ENCODE assay signal across 17 cellular contexts in the genomic region with DNA sequence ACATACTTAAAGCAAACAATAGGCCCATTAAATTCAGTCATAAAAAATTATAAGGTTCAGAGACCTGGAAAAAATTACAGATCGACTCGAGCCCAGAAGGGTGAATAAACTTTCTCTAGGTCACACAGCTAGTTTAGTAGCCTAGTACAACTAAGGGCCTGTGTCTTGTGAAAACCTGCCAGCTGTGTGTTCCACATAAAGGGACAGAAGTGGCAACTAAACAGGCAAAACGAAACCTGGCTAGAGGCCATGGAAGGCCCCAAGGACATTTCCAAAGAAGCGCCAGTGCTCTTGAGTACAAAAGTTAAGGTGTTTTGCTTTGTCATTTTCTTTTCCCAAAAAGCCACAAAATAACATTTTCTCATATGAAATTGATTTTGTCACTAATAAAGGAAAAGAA.
DNase-seq lines count a peak whose midpoint lies in the region; ATAC-seq lines count a peak whose summit lies in the region.
"Had no signal": no experiment of that assay in that cellular context is flagged by ENCODE, and none has a peak within 500 bp of the region (broad histone marks: within the 10 kb centered on the region; RNA-seq: fewer than 3 reads in every experiment).

No MANE protein-coding gene starts in this region.

- peak overlapping the region; percentile 43 to 89 for H3K27ac Mint-ChIP-seq in natural killer cell treated with Interleukin-12 subunit alpha and Interleukin-12 subunit beta and Interleukin-15 and Interleukin-18, amount 100 ng/mL, for 72 hours
- no peak overlapping the region for H3K27ac Mint-ChIP-seq in activated T-helper 2 cell treated with anti-CD3 and anti-CD28 coated beads, Interferon-gamma antibody, Interleukin-2, Interleukin-4, amounts not matched to agents 10 μg/mL and 5 μg/mL and 100 μg/mL, durations not matched to agents 14 hours and 24 hours and 36 hours

- H3K9me3 Mint-ChIP-seq in natural killer cell treated with Interleukin-12 subunit alpha and Interleukin-12 subunit beta and Interleukin-15 and Interleukin-18, amount 100 ng/mL, for 72 hours, result no peaks in the 10 kb centered on the region
- no peaks in the 10 kb centered on the region for H3K9me3 Mint-ChIP-seq in activated T-helper 2 cell treated with anti-CD3 and anti-CD28 coated beads, Interferon-gamma antibody, Interleukin-2, Interleukin-4, amounts not matched to agents 10 μg/mL and 5 μg/mL and 100 μg/mL, durations not matched to agents 14 hours and 24 hours and 36 hours

- H3K9ac ChIP-seq in adipocyte (ENCODE audit: low read length), result peak overlapping the region; percentile 46

- peaks cover 24 to 30% of the 10 kb centered on the region in 2 donors for H3K4me1 Mint-ChIP-seq in natural killer cell treated with Interleukin-12 subunit alpha and Interleukin-12 subunit beta and Interleukin-15 and Interleukin-18, amount 100 ng/mL, for 72 hours (ENCODE audit: low read depth in 2 of 2)
- H3K4me1 Mint-ChIP-seq in activated T-helper 2 cell treated with anti-CD3 and anti-CD28 coated beads, Interferon-gamma antibody, Interleukin-2, Interleukin-4, amounts not matched to agents 10 μg/mL and 5 μg/mL and 100 μg/mL, durations not matched to agents 14 hours and 24 hours and 36 hours (ENCODE audit: low read depth), result no peaks in the 10 kb centered on the region

- H3K27me3 Mint-ChIP-seq in natural killer cell treated with Interleukin-12 subunit alpha and Interleukin-12 subunit beta and Interleukin-15 and Interleukin-18, amount 100 ng/mL, for 72 hours, result no peaks in the 10 kb centered on the region
- no peaks in the 10 kb centered on the region for H3K27me3 Mint-ChIP-seq in activated T-helper 2 cell treated with anti-CD3 and anti-CD28 coated beads, Interferon-gamma antibody, Interleukin-2, Interleukin-4, amounts not matched to agents 10 μg/mL and 5 μg/mL and 100 μg/mL, durations not matched to agents 14 hours and 24 hours and 36 hours (ENCODE audit: low read depth)

- no peaks in the 10 kb centered on the region for H3K9me3 ChIP-seq in adipocyte (ENCODE audit: control insufficient read depth, low read length)
- H3K9me3 ChIP-seq: A549, HAP-1 had no signal

- H3K36me3 Mint-ChIP-seq in natural killer cell treated with Interleukin-12 subunit alpha and Interleukin-12 subunit beta and Interleukin-15 and Interleukin-18, amount 100 ng/mL, for 72 hours, result no peaks in the 10 kb centered on the region
- no peaks in the 10 kb centered on the region for H3K36me3 Mint-ChIP-seq in activated T-helper 2 cell treated with anti-CD3 and anti-CD28 coated beads, Interferon-gamma antibody, Interleukin-2, Interleukin-4, amounts not matched to agents 10 μg/mL and 5 μg/mL and 100 μg/mL, durations not matched to agents 14 hours and 24 hours and 36 hours (ENCODE audit: low read depth)

- peaks cover 23% of the 10 kb centered on the region for H3K4me1 ChIP-seq in adipocyte (ENCODE audit: control insufficient read depth, insufficient read depth, low read length)
- H3K4me1 ChIP-seq: A549, HAP-1 had no signal

- H3K4me3 ChIP-seq in adipocyte (ENCODE audit: low read length), result no peak overlapping the region
- H3K4me3 ChIP-seq: A549, HAP-1 had no signal

- intact Hi-C loops in activated T-helper 2 cell treated with anti-CD3 and anti-CD28 coated beads, Interferon-gamma antibody, Interleukin-2, Interleukin-4, amounts not matched to agents 10 μg/mL and 5 μg/mL and 100 μg/mL, durations not matched to agents 14 hours and 24 hours and 36 hours (cut with micrococcal nuclease), result no loop called here

- H3K36me3 ChIP-seq in adipocyte (ENCODE audit: control insufficient read depth, insufficient read depth, low read length, severe bottlenecking), result no peaks in the 10 kb centered on the region
- H3K36me3 ChIP-seq: HAP-1 had no signal

- DNase-seq in Ammon's horn (ENCODE audit: low spot score), result peak; percentile 55
- peak; percentile 89 for DNase-seq in DMS79 treated with DMSO at 0.1 percent for 48 hours (lab: John Stamatoyannopoulos, UW)
- DNase-seq in adipocyte (ENCODE audit: low read depth), result no peak
- DNase-seq in natural killer cell treated with Interleukin-12 subunit alpha and Interleukin-12 subunit beta and Interleukin-15 and Interleukin-18, amount 100 ng/mL, for 72 hours (ENCODE audit: low spot score), result no peak
- DNase-seq in T-helper 1 cell, result no peak
- no peak for DNase-seq in activated T-helper 2 cell treated with anti-CD3 and anti-CD28 coated beads, Interferon-gamma antibody, Interleukin-2, Interleukin-4, amounts not matched to agents 10 μg/mL and 5 μg/mL and 100 μg/mL, durations not matched to agents 14 hours and 24 hours and 36 hours (ENCODE audit: low spot score)
- DNase-seq: NCI-H1105 treated with DMSO at 0.1 percent for 48 hours, NCI-H1694, NCI-H2107, NCI-H2227 treated with DMSO at 0.1 percent for 48 hours, NCI-H510A treated with DMSO at 0.1 percent for 48 hours, NCI-H774, OCI-M1, SHP77 treated with DMSO at 0.1 percent for 48 hours had no signal

- ATAC-seq in natural killer cell treated with Interleukin-12 subunit alpha and Interleukin-12 subunit beta and Interleukin-15 and Interleukin-18, amount 100 ng/mL, for 72 hours, result no peak
- ATAC-seq in HG02623 (IDR thresholded peaks at IDR 0.05; ENCODE audit: unreplicated experiment), result no peak
- ATAC-seq: A549 had no signal

- no peaks in the 10 kb centered on the region for H3K27me3 ChIP-seq in adipocyte (replicated peaks; ENCODE audit: control insufficient read depth, insufficient read depth, low read length)

- no peak overlapping the region for H3K4me3 Mint-ChIP-seq in natural killer cell treated with Interleukin-12 subunit alpha and Interleukin-12 subunit beta and Interleukin-15 and Interleukin-18, amount 100 ng/mL, for 72 hours
- H3K4me3 Mint-ChIP-seq in activated T-helper 2 cell treated with anti-CD3 and anti-CD28 coated beads, Interferon-gamma antibody, Interleukin-2, Interleukin-4, amounts not matched to agents 10 μg/mL and 5 μg/mL and 100 μg/mL, durations not matched to agents 14 hours and 24 hours and 36 hours (ENCODE audit: low read depth), result no peak overlapping the region

Comparison
In these comparisons a context has a peak if more than half of its experiments do, and no peak if none do; other contexts are left out.
1. DNase-seq: peak in Ammon's horn (single experiment) and DMS79 treated with DMSO at 0.1 percent for 48 hours (single experiment); none in adipocyte (single experiment), natural killer cell treated with Interleukin-12 subunit alpha and Interleukin-12 subunit beta and Interleukin-15 and Interleukin-18, amount 100 ng/mL, for 72 hours (single experiment), T-helper 1 cell (0 of 5) and activated T-helper 2 cell treated with anti-CD3 and anti-CD28 coated beads, Interferon-gamma antibody, Interleukin-2, Interleukin-4, amounts not matched to agents 10 μg/mL and 5 μg/mL and 100 μg/mL, durations not matched to agents 14 hours and 24 hours and 36 hours (single experiment).